Comparison of ENCODE assay signal across 8 cellular contexts in genomic region chr11:61733120-61733978, GRCh38. TPM values are rescaled to one million over a fixed set of nuclear protein-coding genes. Genes with fewer than 3 reads are reported as not detected.
DNase-seq lines count a peak whose midpoint lies in the region; ATAC-seq and TF ChIP-seq lines count a peak whose summit lies in the region.

No MANE protein-coding gene starts in this region.

- no peak for TF ChIP-seq POLR2A in tibial nerve (IDR thresholded peaks at IDR 0.05)

- H3K27ac ChIP-seq in DND-41 (ENCODE audit: low read length) (no peak overlapping the region), GM23338 (ENCODE audit: low read depth) (no peak overlapping the region), SK-N-SH (ENCODE audit: low read depth in 2 of 2, low read length in 1 of 2) (peak overlapping the region in 1 of 2 experiments; percentile 5; a peak in 1 of 4 replicates), trophoblast cell (ENCODE audit: low read depth, low read length) (no peak overlapping the region), tibial nerve (peak overlapping the region in 3 of 4 donors; percentile 47 to 76 (median 51))

- peak; percentile 98 for ATAC-seq in DND-41 (ENCODE audit: insufficient read depth, low read depth)
- peak; percentile 88 for ATAC-seq in GM23338

- H3K27me3 ChIP-seq in DND-41 (ENCODE audit: insufficient read depth, low read length, poor library complexity) (no peaks in the 10 kb centered on the region), GM23338 (ENCODE audit: insufficient read depth) (no peaks in the 10 kb centered on the region), SK-N-SH (ENCODE audit: insufficient read depth) (no peaks in the 10 kb centered on the region), trophoblast cell (ENCODE audit: insufficient read depth, low read length) (no peaks in the 10 kb centered on the region), tibial nerve (no peaks in the 10 kb centered on the region)

- H3K4me3 ChIP-seq in DND-41 (ENCODE audit: low read depth in 1 of 2, low read length in 2 of 2) = no peak overlapping the region
- H3K4me3 ChIP-seq in GM23338 = no peak overlapping the region
- no peak overlapping the region; a peak in 1 of 4 replicates for H3K4me3 ChIP-seq in SK-N-SH (ENCODE audit: low read depth in 2 of 2, low read length in 1 of 2)
- no peak overlapping the region for H3K4me3 ChIP-seq in trophoblast cell (ENCODE audit: low read depth, low read length)
- no peak overlapping the region for H3K4me3 ChIP-seq in tibial nerve

- H3K9me2 ChIP-seq in GM23338 (ENCODE audit: insufficient read depth) (no peaks in the 10 kb centered on the region), SK-N-SH (no peaks in the 10 kb centered on the region)

- H4K20me1 ChIP-seq in DND-41 (ENCODE audit: insufficient read depth, low read length) = peaks cover 8% of the 10 kb centered on the region
- no peaks in the 10 kb centered on the region for H4K20me1 ChIP-seq in GM23338 (replicated peaks; ENCODE audit: insufficient read depth)
- peaks cover 2% of the 10 kb centered on the region; the same call in 1 of the 2 replicates for H4K20me1 ChIP-seq in SK-N-SH (ENCODE audit: insufficient read depth)

- H4K12ac ChIP-seq in trophoblast cell (ENCODE audit: low read depth, low read length) = no peak overlapping the region

- POLR2A ChIA-PET in SK-N-SH (lab: Yijun Ruan, JAX) = interaction anchor here (0.7 to 1.9 kb wide), 4 partner anchors 10 to 15 kb away, joined by 3 to 7 read pairs (median 4); no protein-coding TSS in a partner anchor

- H3K9me3 ChIP-seq in DND-41 (ENCODE audit: insufficient read depth, low read length, severe bottlenecking) (no peaks in the 10 kb centered on the region), SK-N-SH (no peaks in the 10 kb centered on the region), trophoblast cell (ENCODE audit: insufficient read depth, low read depth, low read length) (no peaks in the 10 kb centered on the region), tibial nerve (no peaks in the 10 kb centered on the region)

- WGBS in SK-N-SH (ENCODE audit: low lambda C conversion rate) = 18% methylated on average over 9 of the region's 13 CpGs
- no CpG with 5 or more reads among the region's 13 CpGs for WGBS in trophoblast cell (ENCODE audit: extremely low coverage, insufficient coverage, insufficient read length)
- 29 to 32% methylated on average over 11 to 13 of the region's 13 CpGs for whole genome bisulfite sequencing in tibial nerve, 2 donors

- H3K23ac ChIP-seq in trophoblast cell (ENCODE audit: low read length) = no peak overlapping the region

- CTCF ChIA-PET in SK-N-SH (lab: Yijun Ruan, JAX) = interaction anchor here (0.6 to 5.3 kb wide), 56 partner anchors 11 to 374 kb away, joined by 3 to 64 read pairs (median 5); partner anchors contain the start of genes DAGLA, FEN1 and TMEM258
- CTCF ChIA-PET in activated naive CD4-positive, alpha-beta T cell treated with anti-CD3 and anti-CD28 coated beads, Interleukin-2, amount 10 ng/mL, durations not matched to agents 7 days and 5 days (lab: Charles Lee) = interaction anchor here (0.7 to 3.2 kb wide), 23 partner anchors 8 to 166 kb away, joined by 3 to 49 read pairs (median 5); partner anchors contain the start of gene DAGLA

- no peak overlapping the region for H4K8ac ChIP-seq in trophoblast cell (ENCODE audit: low read depth, low read length)

- H2BK12ac ChIP-seq in trophoblast cell (ENCODE audit: low read length) = no peak overlapping the region

- H3K79me2 ChIP-seq in DND-41 (ENCODE audit: insufficient read depth, low read length) (no peaks in the 10 kb centered on the region), GM23338 (replicated peaks; ENCODE audit: insufficient read depth) (no peaks in the 10 kb centered on the region), SK-N-SH (ENCODE audit: insufficient read depth) (no peaks in the 10 kb centered on the region), trophoblast cell (ENCODE audit: control insufficient read depth, insufficient read depth, low read length, poor library complexity) (no peaks in the 10 kb centered on the region)

- H3K14ac ChIP-seq in trophoblast cell (ENCODE audit: low read length) = no peak overlapping the region

- H3K4me3 Mint-ChIP-seq in GM23338 = no peak overlapping the region
- H3K4me3 Mint-ChIP-seq in activated naive CD4-positive, alpha-beta T cell treated with anti-CD3 and anti-CD28 coated beads, Interleukin-2, amount 10 ng/mL, durations not matched to agents 7 days and 5 days = no peak overlapping the region

- H4K91ac ChIP-seq in trophoblast cell (ENCODE audit: low read depth, low read length) = no peak overlapping the region

- TF ChIP-seq EP300 in SK-N-SH (IDR thresholded peaks at IDR 0.05; ENCODE audit: borderline replicate concordance in 1 of 2, low read depth in 1 of 2, low read length in 1 of 2) = no peak
- TF ChIP-seq EP300 in tibial nerve (IDR thresholded peaks at IDR 0.05) = peak in 1 of 2 donors; percentile 71

- H3K4me1 Mint-ChIP-seq in GM23338 = no peaks in the 10 kb centered on the region; the same call in 2 of the 3 replicates
- H3K4me1 Mint-ChIP-seq in activated naive CD4-positive, alpha-beta T cell treated with anti-CD3 and anti-CD28 coated beads, Interleukin-2, amount 10 ng/mL, durations not matched to agents 7 days and 5 days = no peaks in the 10 kb centered on the region

- no peaks in the 10 kb centered on the region; the same call in 2 of the 3 replicates for H3K9me3 Mint-ChIP-seq in GM23338
- H3K9me3 Mint-ChIP-seq in activated naive CD4-positive, alpha-beta T cell treated with anti-CD3 and anti-CD28 coated beads, Interleukin-2, amount 10 ng/mL, durations not matched to agents 7 days and 5 days = no peaks in the 10 kb centered on the region

- peaks cover 5% of the 10 kb centered on the region; the same call in 2 of the 3 replicates for H3K36me3 Mint-ChIP-seq in GM23338 (ENCODE audit: low read depth)
- no peaks in the 10 kb centered on the region for H3K36me3 Mint-ChIP-seq in activated naive CD4-positive, alpha-beta T cell treated with anti-CD3 and anti-CD28 coated beads, Interleukin-2, amount 10 ng/mL, durations not matched to agents 7 days and 5 days

- no peak overlapping the region for H3K9ac ChIP-seq in DND-41 (ENCODE audit: low read depth, low read length)
- no peak overlapping the region for H3K9ac ChIP-seq in SK-N-SH
- H3K9ac ChIP-seq in trophoblast cell (ENCODE audit: low read length) = no peak overlapping the region

- no peak overlapping the region for H2AK5ac ChIP-seq in trophoblast cell (ENCODE audit: low read length)

- H3F3A ChIP-seq in GM23338 (replicated peaks; ENCODE audit: low read depth) (no peaks in the 10 kb centered on the region), SK-N-SH (replicated peaks; ENCODE audit: insufficient read depth) (no peaks in the 10 kb centered on the region)

- no peak overlapping the region for H2BK120ac ChIP-seq in trophoblast cell (ENCODE audit: insufficient read depth, low read length, poor library complexity)

- peaks cover 13% of the 10 kb centered on the region for H3K27me3 Mint-ChIP-seq in GM23338 (ENCODE audit: insufficient read depth, low read depth, poor library complexity)
- peaks cover 10% of the 10 kb centered on the region for H3K27me3 Mint-ChIP-seq in activated naive CD4-positive, alpha-beta T cell treated with anti-CD3 and anti-CD28 coated beads, Interleukin-2, amount 10 ng/mL, durations not matched to agents 7 days and 5 days

- DNase-seq in DND-41 (peak; percentile 81), GM23338 (ENCODE audit: low spot score) (peak; percentile 88), MV-4-11 (lab: John Stamatoyannopoulos, UW) (peak; percentile 74), SK-N-SH (peak; percentile 95), globus pallidus (ENCODE audit: low spot score) (peak; percentile 90), trophoblast cell (peak; percentile 83 to 92), tibial nerve (ENCODE audit: low spot score in 2 of 2) (peak; percentile 83 to 90)
- peak; percentile 91 for DNase-seq in activated naive CD4-positive, alpha-beta T cell treated with anti-CD3 and anti-CD28 coated beads, Interleukin-2, amount 10 ng/mL, durations not matched to agents 7 days and 5 days

- TF ChIP-seq CTCF in DND-41 (IDR thresholded peaks at IDR 0.05; ENCODE audit: borderline replicate concordance, extremely low read depth, low read length, poor library complexity, severe bottlenecking) (peak; percentile 99), GM23338 (conservative IDR thresholded peaks at IDR 0.05; ENCODE audit: low read depth in 2 of 2) (peak; percentile 95 to 98), SK-N-SH (IDR thresholded peaks at IDR 0.05) (peak; percentile 96), tibial nerve (IDR thresholded peaks at IDR 0.05) (peak; percentile 97 to 99 (median 98))

- no peak overlapping the region for H3K18ac ChIP-seq in trophoblast cell (ENCODE audit: low read length)

- H2BK5ac ChIP-seq in trophoblast cell (ENCODE audit: low read depth, low read length, poor library complexity) = no peak overlapping the region

- 0 out of 2 replicates have a peak overlapping the region, but pooled peaks have one; percentile 34 for H3K27ac Mint-ChIP-seq in GM23338
- no peak overlapping the region for H3K27ac Mint-ChIP-seq in activated naive CD4-positive, alpha-beta T cell treated with anti-CD3 and anti-CD28 coated beads, Interleukin-2, amount 10 ng/mL, durations not matched to agents 7 days and 5 days

- TF ChIP-seq RAD21 in SK-N-SH (IDR thresholded peaks at IDR 0.05; ENCODE audit: low read length) = peak; percentile 97

- no peaks in the 10 kb centered on the region for H3K4me1 ChIP-seq in DND-41 (ENCODE audit: insufficient read depth, low read length)
- H3K4me1 ChIP-seq in GM23338 (ENCODE audit: insufficient read depth) = no peaks in the 10 kb centered on the region
- peaks cover 0 to 5% of the 10 kb centered on the region in 2 experiments; a peak in 1 of 4 replicates for H3K4me1 ChIP-seq in SK-N-SH (ENCODE audit: control insufficient read depth in 1 of 2, insufficient read depth in 2 of 2, low read depth in 1 of 2, low read length in 1 of 2)
- peaks cover under 1 to 2% of the 10 kb centered on the region in 2 experiments for H3K4me1 ChIP-seq in trophoblast cell (ENCODE audit: control insufficient read depth in 1 of 2, insufficient read depth in 2 of 2, low read length in 2 of 2)
- peaks cover 0 to 27% (median 5%) of the 10 kb centered on the region in 4 donors for H3K4me1 ChIP-seq in tibial nerve

- peak overlapping the region; percentile 24; the same call in 1 of the 2 replicates for H2AFZ ChIP-seq in DND-41 (ENCODE audit: low read depth, low read length)
- no peak overlapping the region for H2AFZ ChIP-seq in GM23338
- H2AFZ ChIP-seq in SK-N-SH (ENCODE audit: low read depth) = no peak overlapping the region
- H2AFZ ChIP-seq in trophoblast cell (ENCODE audit: insufficient read depth, low read length, poor library complexity) = no peak overlapping the region

- H3K4me2 ChIP-seq in DND-41 (ENCODE audit: insufficient read depth, low read length) = no peak overlapping the region
- no peak overlapping the region for H3K4me2 ChIP-seq in GM23338
- H3K4me2 ChIP-seq in SK-N-SH = no peak overlapping the region
- no peak overlapping the region for H3K4me2 ChIP-seq in trophoblast cell (ENCODE audit: low read length)

- H3K79me1 ChIP-seq in trophoblast cell (ENCODE audit: low read length) = no peaks in the 10 kb centered on the region

- H3K4ac ChIP-seq in trophoblast cell (ENCODE audit: low read depth, low read length) = no peak overlapping the region

- H3K36me3 ChIP-seq in DND-41 (ENCODE audit: insufficient read depth, low read length) (no peaks in the 10 kb centered on the region), GM23338 (ENCODE audit: insufficient read depth) (no peaks in the 10 kb centered on the region), SK-N-SH (replicated peaks in 1 of 2; ENCODE audit: control insufficient read depth in 1 of 2, insufficient read depth in 2 of 2, low read length in 1 of 2) (peaks cover 0 to 26% of the 10 kb centered on the region in 2 experiments), trophoblast cell (ENCODE audit: control insufficient read depth in 1 of 2, insufficient read depth in 2 of 2, low read length in 2 of 2) (peaks cover 0 to 11% of the 10 kb centered on the region in 2 experiments), tibial nerve (peaks cover 0 to 77% (median 0%) of the 10 kb centered on the region in 3 donors)

RNA-seq across cellular contexts. Expression of gene MYRF, which starts 19.1 kb away (rescaled TPM):
- 5.0 and 5.5 TPM in 2 replicates for total RNA-seq in GM23338 (2014; rRNA removed; shearing (Covaris generic))
- polyA plus RNA-seq in GM23338 (2016; fragmentation: Nextera tagmentation; extraction: Ambion mirVana) (1.9 and 2.2 TPM in 2 replicates), SK-N-SH (2012; rRNA removed) (1.8 and 2.8 TPM in 2 replicates)
- 0.97 and 1.4 TPM in 2 replicates for polyA plus RNA-seq in SK-N-SH (2012; cell fraction: cytosol; rRNA removed)
- polyA plus RNA-seq in SK-N-SH (2012; cell fraction: nucleus; rRNA removed) = 8.2 and 10.0 TPM in 2 replicates
- 9.8 and 10.4 TPM in 2 replicates for polyA plus RNA-seq in trophoblast cell (2013)
- total RNA-seq in tibial nerve = 1 to 10 TPM; 1.0 to 7.5 (median 2.1) TPM

RNA-seq across cellular contexts. Expression of gene DAGLA, which starts 53.2 kb away (rescaled TPM):
- 1.3 and 2.5 TPM in 2 replicates for total RNA-seq in GM23338 (2014; rRNA removed; shearing (Covaris generic))
- 0.52 and 0.55 TPM in 2 replicates for polyA plus RNA-seq in GM23338 (2016; fragmentation: Nextera tagmentation; extraction: Ambion mirVana)
- 2.7 and 3.3 TPM in 2 replicates for polyA plus RNA-seq in SK-N-SH (2012; rRNA removed)
- polyA plus RNA-seq in SK-N-SH (2012; cell fraction: cytosol; rRNA removed) = 1.2 and 2.2 TPM in 2 replicates
- polyA plus RNA-seq in SK-N-SH (2012; cell fraction: nucleus; rRNA removed) = 7.1 and 8.6 TPM in 2 replicates
- 1.4 and 1.5 TPM in 2 replicates for polyA plus RNA-seq in trophoblast cell (2013)
- total RNA-seq in tibial nerve = 1 to 10 TPM; 1.1 to 5.4 (median 3.0) TPM

RNA-seq across cellular contexts. Expression of gene TMEM258, which starts 59.0 kb away (rescaled TPM):
- total RNA-seq in GM23338 (2014; rRNA removed; shearing (Covaris generic)) = 71.3 and 73.3 TPM in 2 replicates
- polyA plus RNA-seq in GM23338 (2016; fragmentation: Nextera tagmentation; extraction: Ambion mirVana) (519 and 553 TPM in 2 replicates), SK-N-SH (2012; rRNA removed) (454 and 617 TPM in 2 replicates)
- 466 and 537 TPM in 2 replicates for polyA plus RNA-seq in SK-N-SH (2012; cell fraction: cytosol; rRNA removed)
- 90.9 and 135 TPM in 2 replicates for polyA plus RNA-seq in SK-N-SH (2012; cell fraction: nucleus; rRNA removed)
- 246 and 256 TPM in 2 replicates for polyA plus RNA-seq in trophoblast cell (2013)
- total RNA-seq in tibial nerve = 10 to 100 TPM; 21.9 to 56.7 (median 45.2) TPM

RNA-seq across cellular contexts. Expression of gene FEN1, which starts 59.4 kb away (rescaled TPM):
- total RNA-seq in GM23338 (2014; rRNA removed; shearing (Covaris generic)) = 89.0 and 96.3 TPM in 2 replicates
- polyA plus RNA-seq in GM23338 (2016; fragmentation: Nextera tagmentation; extraction: Ambion mirVana) (78.8 and 85.1 TPM in 2 replicates), SK-N-SH (2012; rRNA removed) (35.9 and 39.5 TPM in 2 replicates)
- 33.0 and 38.9 TPM in 2 replicates for polyA plus RNA-seq in SK-N-SH (2012; cell fraction: cytosol; rRNA removed)
- 16.8 and 18.5 TPM in 2 replicates for polyA plus RNA-seq in SK-N-SH (2012; cell fraction: nucleus; rRNA removed)
- 53.9 and 58.2 TPM in 2 replicates for polyA plus RNA-seq in trophoblast cell (2013)
- 10 to 100 TPM in 1 of 4 donors, 1 to 10 TPM in 3; 4.5 to 11.0 (median 4.6) TPM for total RNA-seq in tibial nerve

Comparison
In these comparisons a context has a peak if more than half of its experiments do, and no peak if none do; other contexts are left out.
1. H3K27ac ChIP-seq: peak in tibial nerve (3 of 4); none in DND-41 (single experiment), GM23338 (single experiment) and trophoblast cell (single experiment).
2. Peak in every context shown above with its lines, with median percentiles within 50 percentile points of each other: DNase-seq and CTCF ChIP-seq.